Comparison of ENCODE assay signal across 13 cellular contexts in the genomic region with DNA sequence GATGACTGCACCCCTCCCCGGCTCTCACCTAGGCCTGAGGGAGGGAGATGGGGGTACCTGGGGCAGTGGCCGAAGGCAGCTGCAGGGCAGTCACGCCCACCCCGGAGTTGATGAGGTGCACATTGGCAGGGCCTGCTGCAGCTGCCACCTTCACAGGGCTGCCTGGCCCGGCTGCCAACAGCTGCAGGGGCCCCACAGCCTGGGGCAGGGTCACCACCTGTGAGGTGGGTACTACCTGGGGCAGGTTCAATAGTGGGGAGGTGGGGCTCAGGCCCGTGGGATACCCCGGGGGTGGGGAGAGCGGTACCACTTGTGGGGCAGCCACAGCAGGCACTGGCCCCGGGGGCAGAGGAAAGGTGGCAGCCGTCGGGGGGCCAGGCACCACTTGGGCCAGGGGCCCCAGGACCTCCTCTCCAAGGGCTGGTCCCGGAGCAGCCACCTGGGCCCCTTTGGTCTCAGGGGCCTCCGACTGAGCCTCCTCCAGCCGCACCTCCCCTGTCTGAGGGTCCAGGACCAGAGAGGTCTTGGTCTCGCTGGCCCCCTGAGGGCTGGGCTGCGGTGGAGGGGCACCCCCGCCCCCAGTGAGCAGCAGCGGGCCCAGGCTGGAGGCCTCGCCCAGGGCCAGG. TPM values are rescaled to one million over a fixed set of nuclear protein-coding genes. Genes with fewer than 3 reads are reported as not detected.
DNase-seq lines count a peak whose midpoint lies in the region; ATAC-seq and TF ChIP-seq lines count a peak whose summit lies in the region.
"Had no signal": no experiment of that assay in that cellular context is flagged by ENCODE, and none has a peak within 500 bp of the region (broad histone marks: within the 10 kb centered on the region; RNA-seq: fewer than 3 reads in every experiment).

No MANE protein-coding gene starts in this region.

- H3K27me3 ChIP-seq in BJ (ENCODE audit: control insufficient read depth, insufficient read depth, low read length): no peaks in the 10 kb centered on the region
- H3K27me3 ChIP-seq in ascending aorta: no peaks in the 10 kb centered on the region
- no peaks in the 10 kb centered on the region for H3K27me3 ChIP-seq in left ventricle myocardium inferior (ENCODE audit: low read depth)
- no peaks in the 10 kb centered on the region for H3K27me3 ChIP-seq in psoas muscle (ENCODE audit: insufficient read depth in 3 of 3, low read length in 2 of 3)

- H3K27ac Mint-ChIP-seq in activated T-cell treated with anti-CD3 and anti-CD28 coated beads, Interleukin-2, amount 50 U/mL, for 72 hours: no peak overlapping the region
- H3K27ac Mint-ChIP-seq: T-helper 2 cell treated with Interferon-gamma antibody and Interleukin-4, amounts not matched to agents 5 μg/mL and 100 μg/mL, for 36 hours had no signal

- no peak for TF ChIP-seq CTCF in BJ (IDR thresholded peaks at IDR 0.05; ENCODE audit: insufficient read depth, low read depth, low read length)
- TF ChIP-seq CTCF in ascending aorta (IDR thresholded peaks at IDR 0.05): no peak
- no peak for TF ChIP-seq CTCF in left ventricle myocardium inferior (IDR thresholded peaks at IDR 0.05; ENCODE audit: borderline replicate concordance)
- no peak for TF ChIP-seq CTCF in psoas muscle (IDR thresholded peaks at IDR 0.05)

- DNase-seq in BJ (ENCODE audit: low read depth) (no peak), ascending aorta (ENCODE audit: low spot score in 2 of 2) (no peak), left ventricle myocardium inferior (no peak), psoas muscle (no peak), NCI-H446 treated with DMSO at 0.1 percent for 48 hours (lab: John Stamatoyannopoulos, UW) (no peak), NCI-H345 treated with DMSO at 0.1 percent for 48 hours (lab: John Stamatoyannopoulos, UW; ENCODE audit: unreplicated experiment) (no peak)
- no peak for DNase-seq in activated T-cell treated with anti-CD3 and anti-CD28 coated beads, Interleukin-2, amount 50 U/mL, for 72 hours
- DNase-seq in stimulated activated CD4-positive, alpha-beta T cell treated with anti-CD3 and anti-CD28 coated beads, Interleukin-12 subunit alpha, Interleukin-12 subunit beta, amount 100 ng/mL, for 4 hours: no peak
- DNase-seq: activated T-cell treated with anti-CD3 and anti-CD28 coated beads, Interleukin-2, amount 50 U/mL, for 48 hours; COR-L47; NCI-H345 had no signal

- H3K4me1 Mint-ChIP-seq in activated T-cell treated with anti-CD3 and anti-CD28 coated beads, Interleukin-2, amount 50 U/mL, for 72 hours (ENCODE audit: low read depth): peaks cover 5% of the 10 kb centered on the region

- H3K9me3 ChIP-seq in ascending aorta (no peaks in the 10 kb centered on the region), left ventricle myocardium inferior (replicated peaks) (no peaks in the 10 kb centered on the region), psoas muscle (no peaks in the 10 kb centered on the region)
- H3K9me3 ChIP-seq: neutrophil had no signal

- WGBS in psoas muscle, 3 donors: 50 to 56% (median 53%) methylated on average over 12 to 19 of the region's 19 CpGs

- no peaks in the 10 kb centered on the region for H3K9me3 Mint-ChIP-seq in activated T-cell treated with anti-CD3 and anti-CD28 coated beads, Interleukin-2, amount 50 U/mL, for 72 hours
- H3K9me3 Mint-ChIP-seq: T-helper 2 cell treated with Interferon-gamma antibody and Interleukin-4, amounts not matched to agents 5 μg/mL and 100 μg/mL, for 36 hours had no signal

- no peak overlapping the region for H3K4me3 Mint-ChIP-seq in activated T-cell treated with anti-CD3 and anti-CD28 coated beads, Interleukin-2, amount 50 U/mL, for 72 hours

- H3K36me3 Mint-ChIP-seq in activated T-cell treated with anti-CD3 and anti-CD28 coated beads, Interleukin-2, amount 50 U/mL, for 72 hours (ENCODE audit: insufficient read depth in 2 of 2): no peaks in the 10 kb centered on the region

- H3K27ac ChIP-seq in ascending aorta (peak overlapping the region; percentile 96), left ventricle myocardium inferior (replicated peaks) (peak overlapping the region; percentile 93), psoas muscle (peak overlapping the region; percentile 95)
- H3K27ac ChIP-seq: neutrophil had no signal

- H3K4me3 ChIP-seq in BJ (ENCODE audit: low read depth, low read length) (peak overlapping the region; percentile 92), ascending aorta (peak overlapping the region; percentile 84 to 88), left ventricle myocardium inferior (peak overlapping the region; percentile 85), psoas muscle (peak overlapping the region; percentile 87)

- H3K36me3 ChIP-seq in BJ (ENCODE audit: control insufficient read depth, insufficient read depth, low read length) (peaks cover 7% of the 10 kb centered on the region), ascending aorta (peaks cover 0 to 3% of the 10 kb centered on the region in 2 donors), left ventricle myocardium inferior (no peaks in the 10 kb centered on the region), psoas muscle (ENCODE audit: insufficient read depth in 1 of 2, low read depth in 1 of 2) (peaks cover 0 to 9% of the 10 kb centered on the region in 2 donors)
- H3K36me3 ChIP-seq: neutrophil had no signal

- no peak for ATAC-seq in psoas muscle
- ATAC-seq in activated T-cell treated with anti-CD3 and anti-CD28 coated beads, Interleukin-2, amount 50 U/mL, for 72 hours (replicated peaks in 1 of 2): no peak

- POLR2A ChIA-PET in BJ (lab: Charles Lee): interaction anchor here (0.6 kb wide), 1 partner anchor 42 kb away, joined by 3 read pairs; no protein-coding TSS in a partner anchor

- CTCF ChIA-PET in BJ (lab: Yijun Ruan, JAX): interaction anchor here (0.7 to 7.7 kb wide), 7 partner anchors 10 to 88 kb away, joined by 3 to 154 read pairs (median 7); partner anchors contain the start of gene QPCTL

- H3K4me1 ChIP-seq in ascending aorta (peaks cover 27 to 45% of the 10 kb centered on the region in 2 donors), left ventricle myocardium inferior (peaks cover 69% of the 10 kb centered on the region), psoas muscle (peaks cover 34% of the 10 kb centered on the region)

- H3K27me3 Mint-ChIP-seq in activated T-cell treated with anti-CD3 and anti-CD28 coated beads, Interleukin-2, amount 50 U/mL, for 72 hours (ENCODE audit: low read depth): peaks cover 4% of the 10 kb centered on the region

- intact Hi-C loops in ascending aorta (cut with DNase I): loop anchor here (5.0 kb wide), 1 partner anchor 184 kb away; the partner anchor contains the start of gene OPA3
- intact Hi-C loops in left ventricle myocardium inferior (cut with micrococcal nuclease): no loop called here
- intact Hi-C loops in psoas muscle (cut with DNase I): loop anchor here in 1 of 2 donors (2.0 to 5.0 kb wide), 2 partner anchors 34 to 46 kb away; partner anchors contain the start of genes FBXO46 and MEIOSIN

RNA-seq across cellular contexts. Expression of gene SIX5, which starts 2.6 kb away (rescaled TPM):
- polyA plus RNA-seq in BJ (2011; rRNA removed): 6.6 and 12.5 TPM in 2 replicates
- 7.2 and 8.6 TPM in 2 replicates for polyA minus RNA-seq in BJ (2011; rRNA and poly(A)+ RNA removed)
- total RNA-seq in ascending aorta: 39.2 TPM
- total RNA-seq in left ventricle myocardium inferior: 21.8 TPM
- 10 to 100 TPM in 1 of 4 donors, 1 to 10 TPM in 3; 9.2 to 14.5 (median 9.4) TPM for total RNA-seq in psoas muscle
- 1 to 10 TPM; 7.0 to 9.1 (median 8.7) TPM for polyA plus RNA-seq in psoas muscle
- total RNA-seq in activated T-cell treated with anti-CD3 and anti-CD28 coated beads, Interleukin-2, amount 50 U/mL, for 72 hours: 1 to 10 TPM; 3.7 to 5.2 TPM

RNA-seq across cellular contexts. Expression of gene DMPK, which starts 15.9 kb away (rescaled TPM):
- polyA plus RNA-seq in BJ (2011; rRNA removed) (86.2 and 131 TPM in 2 replicates), psoas muscle (10 to 100 TPM; 53.0 to 77.7 (median 77.0) TPM)
- polyA minus RNA-seq in BJ (2011; rRNA and poly(A)+ RNA removed): 40.2 and 46.7 TPM in 2 replicates
- total RNA-seq in ascending aorta (76.8 TPM), left ventricle myocardium inferior (284 TPM), psoas muscle (100 to 1,000 TPM; 132 to 617 (median 337) TPM)
- 10 to 100 TPM; 31.7 to 42.4 TPM for total RNA-seq in activated T-cell treated with anti-CD3 and anti-CD28 coated beads, Interleukin-2, amount 50 U/mL, for 72 hours

RNA-seq across cellular contexts. Expression of gene DMWD, which starts 26.2 kb away (rescaled TPM):
- 20.3 and 28.6 TPM in 2 replicates for polyA plus RNA-seq in BJ (2011; rRNA removed)
- polyA minus RNA-seq in BJ (2011; rRNA and poly(A)+ RNA removed): 20.5 and 26.2 TPM in 2 replicates
- total RNA-seq in ascending aorta: 110 TPM
- 69.2 TPM for total RNA-seq in left ventricle myocardium inferior
- total RNA-seq in psoas muscle: 100 to 1,000 TPM in 1 of 4 donors, 10 to 100 TPM in 3; 50.8 to 104 (median 66.9) TPM
- polyA plus RNA-seq in psoas muscle: 10 to 100 TPM; 38.4 to 61.8 (median 48.2) TPM
- 10 to 100 TPM; 36.7 to 54.1 TPM for total RNA-seq in activated T-cell treated with anti-CD3 and anti-CD28 coated beads, Interleukin-2, amount 50 U/mL, for 72 hours

RNA-seq across cellular contexts. Expression of gene MEIOSIN, which starts 33.2 kb away (rescaled TPM):
- not detected in 2 replicates for polyA plus RNA-seq in BJ (2011; rRNA removed)
- not detected in 2 replicates for polyA minus RNA-seq in BJ (2011; rRNA and poly(A)+ RNA removed)
- total RNA-seq in ascending aorta: not detected
- not detected for total RNA-seq in left ventricle myocardium inferior
- total RNA-seq in psoas muscle: not detected
- polyA plus RNA-seq in psoas muscle: under 1 TPM in 1 of 3 donors, not detected in 2; 0.01 TPM
- total RNA-seq in activated T-cell treated with anti-CD3 and anti-CD28 coated beads, Interleukin-2, amount 50 U/mL, for 72 hours: under 1 TPM; 0.09 to 0.19 TPM

RNA-seq across cellular contexts. Expression of gene FBXO46, which starts 35.7 kb away (rescaled TPM):
- 2.0 and 2.3 TPM in 2 replicates for polyA plus RNA-seq in BJ (2011; rRNA removed)
- 1.0 and 2.4 TPM in 2 replicates for polyA minus RNA-seq in BJ (2011; rRNA and poly(A)+ RNA removed)
- total RNA-seq in ascending aorta: 27.5 TPM
- total RNA-seq in left ventricle myocardium inferior: 9.4 TPM
- total RNA-seq in psoas muscle: 10 to 100 TPM in 2 of 4 donors, 1 to 10 TPM in 2; 6.4 to 13.0 (median 9.9) TPM
- polyA plus RNA-seq in psoas muscle: 1 to 10 TPM; 4.6 to 9.5 (median 5.0) TPM
- 10 to 100 TPM; 38.4 to 46.5 TPM for total RNA-seq in activated T-cell treated with anti-CD3 and anti-CD28 coated beads, Interleukin-2, amount 50 U/mL, for 72 hours
